22 cellular contexts compared by ENCODE assay signal in the genomic region with DNA sequence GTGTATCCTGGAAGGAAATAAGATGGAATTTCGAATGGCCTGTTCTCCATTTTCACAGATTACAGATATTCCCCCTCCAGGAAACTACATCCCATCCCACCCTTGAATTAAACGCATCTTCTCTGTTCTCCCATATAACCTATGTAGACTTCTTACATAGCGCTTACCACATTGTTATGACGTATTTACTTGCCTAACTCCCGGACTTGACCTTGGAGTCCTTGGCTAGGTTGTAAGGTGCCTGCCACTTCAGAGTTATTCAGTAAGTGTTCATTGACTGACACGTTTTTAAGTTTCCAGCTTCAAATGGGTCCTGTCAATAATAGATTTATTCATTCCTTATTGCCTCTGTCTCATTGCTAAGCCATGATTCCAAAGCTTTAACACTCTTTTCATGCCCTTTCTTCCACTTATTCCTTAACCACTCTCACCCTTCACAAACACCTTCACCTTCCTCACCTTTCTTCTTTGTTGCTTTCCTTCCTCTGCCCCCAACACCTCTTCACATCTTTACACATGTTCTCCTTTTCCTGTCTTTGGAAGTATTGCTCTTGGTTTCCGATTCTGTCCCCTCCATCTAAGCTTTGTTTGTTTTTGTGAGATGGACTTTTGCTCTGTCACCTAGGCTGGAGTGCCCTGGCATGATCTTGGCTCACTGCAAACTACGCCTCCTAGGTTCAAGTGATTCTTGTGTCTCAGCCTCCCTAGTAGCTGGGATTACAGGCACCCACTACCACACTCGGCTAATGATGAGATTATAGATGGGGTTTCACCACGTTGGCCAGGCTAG.
DNase-seq lines count a peak whose midpoint lies in the region; ATAC-seq and TF ChIP-seq lines count a peak whose summit lies in the region.
"Had no signal": no experiment of that assay in that cellular context is flagged by ENCODE, and none has a peak within 500 bp of the region (broad histone marks: within the 10 kb centered on the region; RNA-seq: fewer than 3 reads in every experiment).

No MANE protein-coding gene starts in this region.

- H3K4me3 ChIP-seq in liver (ENCODE audit: low read depth in 1 of 3, low read length in 3 of 3) (peak overlapping the region in 1 of 3 donors; percentile 9), psoas muscle (no peak overlapping the region)
- H3K4me3 ChIP-seq: GM12878, K562, MG63 had no signal

- H3K27me3 ChIP-seq in liver (ENCODE audit: control insufficient read depth in 4 of 4, insufficient read depth in 4 of 4, low read length in 3 of 4) (no peaks in the 10 kb centered on the region), psoas muscle (ENCODE audit: insufficient read depth in 3 of 3, low read length in 2 of 3) (no peaks in the 10 kb centered on the region)
- H3K27me3 ChIP-seq: BE2C, MG63 had no signal

- no peak overlapping the region for H3K9ac ChIP-seq in liver (ENCODE audit: low read depth in 1 of 2, low read length in 2 of 2)

- H3K9me3 Mint-ChIP-seq in HFFc6, result no peaks in the 10 kb centered on the region

- TF ChIP-seq RAD21 in liver (IDR thresholded peaks at IDR 0.05), result peak in 1 of 2 donors; percentile 32

- no peaks in the 10 kb centered on the region for H3K36me3 Mint-ChIP-seq in HFFc6 (ENCODE audit: low read depth)

- WGBS in liver, result 68% methylated on average over 10 of the region's 10 CpGs
- WGBS in psoas muscle, 3 donors, result 69 to 76% (median 72%) methylated on average over 10 of the region's 10 CpGs

- TF ChIP-seq CTCF in 22Rv1 (IDR thresholded peaks at IDR 0.05) (no peak), VCaP (conservative IDR thresholded peaks at IDR 0.05) (no peak), liver (IDR thresholded peaks at IDR 0.05; ENCODE audit: low read depth, low read length, missing input control) (no peak), psoas muscle (IDR thresholded peaks at IDR 0.05) (no peak), HFFc6 (IDR thresholded peaks at IDR 0.05) (no peak)

- H3K36me3 ChIP-seq in liver (ENCODE audit: control insufficient read depth in 4 of 4, insufficient read depth in 3 of 4, low read depth in 1 of 4, low read length in 3 of 4) (no peaks in the 10 kb centered on the region), psoas muscle (ENCODE audit: insufficient read depth in 1 of 2, low read depth in 1 of 2) (no peaks in the 10 kb centered on the region)
- H3K36me3 ChIP-seq: BE2C, MG63 had no signal

- no peaks in the 10 kb centered on the region for H3K27me3 Mint-ChIP-seq in HFFc6 (ENCODE audit: insufficient read depth)

- H3K27ac Mint-ChIP-seq in HFFc6, result no peak overlapping the region

- H3K4me1 ChIP-seq in liver (ENCODE audit: control insufficient read depth in 4 of 4, insufficient read depth in 4 of 4, low read length in 3 of 4) (peaks cover 2 to 22% (median 13%) of the 10 kb centered on the region in 4 donors), psoas muscle (peaks cover 51% of the 10 kb centered on the region)
- H3K4me1 ChIP-seq: BE2C had no signal

- no peaks in the 10 kb centered on the region for H3K9me3 ChIP-seq in liver (ENCODE audit: control insufficient read depth in 4 of 4, low read length in 3 of 4)
- H3K9me3 ChIP-seq in psoas muscle, result no peaks in the 10 kb centered on the region
- H3K9me3 ChIP-seq: BE2C, MG63 had no signal

- H3K4me1 Mint-ChIP-seq in HFFc6 (ENCODE audit: low read depth), result peaks cover 44% of the 10 kb centered on the region

- no peak overlapping the region for H3K4me3 Mint-ChIP-seq in HFFc6

- ATAC-seq in psoas muscle (peak in 3 of 4 donors; percentile 40 to 55 (median 43)), GM19324 (IDR thresholded peaks at IDR 0.05; ENCODE audit: low FRiP score, unreplicated experiment) (no peak), HG03469 (IDR thresholded peaks at IDR 0.05; ENCODE audit: unreplicated experiment) (no peak)
- ATAC-seq: GM12878, K562, Right ventricle myocardium inferior had no signal

- no peak for DNase-seq in psoas muscle
- no peak for DNase-seq in HFFc6
- DNase-seq in NCI-H2227 treated with DMSO at 0.1 percent for 48 hours (lab: John Stamatoyannopoulos, UW), result no peak
- DNase-seq: BE2C, DMS 273 treated with DMSO at 0.1 percent for 48 hours, DMS79 treated with DMSO at 0.1 percent for 48 hours, GOT3, HCEC 1CT, MG63, NCI-H1694 treated with DMSO at 0.1 percent for 48 hours, NCI-H2081 treated with DMSO at 0.1 percent for 48 hours, NCI-H2171 treated with DMSO at 0.1 percent for 48 hours, NCI-H446 treated with DMSO at 0.1 percent for 48 hours, NCI-H526 treated with DMSO at 0.1 percent for 48 hours had no signal

- H3K27ac ChIP-seq in 22Rv1 (peak overlapping the region; percentile 69), VCaP (peak overlapping the region; percentile 92), liver (ENCODE audit: low read depth in 1 of 2, low read length in 2 of 2) (peak overlapping the region; percentile 1 to 23), psoas muscle (peak overlapping the region; percentile 64)

- intact Hi-C loops in psoas muscle (cut with DNase I), result no loop called here

TF ChIP-seq in liver, 16 proteins besides CTCF, POLR2A, EP300 and RAD21:
- TF ChIP-seq FOXA1 (IDR thresholded peaks at IDR 0.05) (no peak), REST (IDR thresholded peaks at IDR 0.05) (no peak), HNF4A (conservative IDR thresholded peaks at IDR 0.05) (peak; percentile 71 to 78), TAF1 (conservative IDR thresholded peaks at IDR 0.05) (no peak), SP1 (IDR thresholded peaks at IDR 0.05) (peak; percentile 52), YY1 (IDR thresholded peaks at IDR 0.05) (no peak), EGR1 (IDR thresholded peaks at IDR 0.05; ENCODE audit: low read depth in 2 of 2) (no peak), RXRA (IDR thresholded peaks at IDR 0.05) (peak; percentile 33 to 68)
- TF ChIP-seq, protein P1, sequence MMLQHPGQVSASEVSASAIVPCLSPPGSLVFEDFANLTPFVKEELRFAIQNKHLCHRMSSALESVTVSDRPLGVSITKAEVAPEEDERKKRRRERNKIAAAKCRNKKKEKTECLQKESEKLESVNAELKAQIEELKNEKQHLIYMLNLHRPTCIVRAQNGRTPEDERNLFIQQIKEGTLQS (IDR thresholded peaks at IDR 0.05), result no peak

Comparison
In these comparisons a context has a peak if more than half of its experiments do, and no peak if none do; other contexts are left out.
1. H3K27ac ChIP-seq: peak in every context shown above with its lines; median percentile 92 in VCaP; 69 in 22Rv1; 64 in psoas muscle; 12 in liver.
2. ATAC-seq: peak in psoas muscle (3 of 4); none in GM19324 (single experiment) and HG03469 (single experiment).